ENCODE assay signal across 17 cellular contexts in the genomic region with DNA sequence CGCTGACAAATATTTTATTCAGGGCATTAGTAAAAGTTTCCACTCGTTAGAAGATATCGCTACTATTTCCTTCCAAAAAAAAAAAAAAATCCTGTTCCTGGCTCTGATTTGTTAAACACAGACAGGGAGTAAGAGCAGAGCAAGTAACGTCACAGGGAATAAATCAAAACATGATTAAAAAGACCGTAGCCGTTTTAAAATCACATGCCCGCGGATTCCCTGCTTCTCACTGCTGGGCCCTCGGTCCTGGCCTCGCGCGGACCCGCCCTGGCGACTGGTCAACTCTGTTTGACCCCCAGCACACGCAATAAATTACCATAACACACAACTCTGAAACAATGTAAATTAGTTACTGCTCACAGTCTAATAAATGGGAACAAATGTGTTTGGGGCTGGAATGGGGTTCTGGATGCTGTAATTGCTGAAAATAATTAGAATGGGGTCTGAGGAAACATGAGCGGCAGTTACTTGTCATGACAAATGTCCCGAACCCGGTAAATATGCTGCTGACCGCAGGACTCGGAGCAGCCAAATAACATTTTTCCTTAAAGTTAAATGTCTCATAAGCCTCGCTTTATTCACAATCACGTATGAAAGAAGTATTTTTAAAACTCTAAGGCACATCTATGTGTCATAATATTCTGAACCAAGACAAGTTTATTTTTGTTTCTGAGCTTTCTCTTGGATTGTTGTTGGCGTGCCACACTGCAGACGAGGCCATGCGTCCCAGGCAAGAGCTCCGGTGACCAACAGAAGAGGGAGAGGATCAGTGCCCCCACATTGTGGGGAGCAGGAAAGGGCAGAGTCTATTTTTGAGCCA. TPM values are rescaled to one million over a fixed set of nuclear protein-coding genes. Genes with fewer than 3 reads are reported as not detected.
DNase-seq lines count a peak whose midpoint lies in the region; ATAC-seq and TF ChIP-seq lines count a peak whose summit lies in the region.
"Had no signal": no experiment of that assay in that cellular context is flagged by ENCODE, and none has a peak within 500 bp of the region (broad histone marks: within the 10 kb centered on the region; RNA-seq: fewer than 3 reads in every experiment).

No MANE protein-coding gene starts in this region.

- H3K4me3 ChIP-seq in thyroid gland (replicated peaks in 1 of 3) (no peak overlapping the region), BE2C (ENCODE audit: low read depth, low read length) (no peak overlapping the region)
- H3K4me3 ChIP-seq: PC-9 had no signal

- peaks cover under 1% of the 10 kb centered on the region for H3K36me3 Mint-ChIP-seq in glutamatergic neuron (ENCODE audit: unreplicated experiment)
- H3K36me3 Mint-ChIP-seq in nephron (ENCODE audit: low read depth), result no peaks in the 10 kb centered on the region
- H3K36me3 Mint-ChIP-seq in activated T-helper 2 cell treated with anti-CD3 and anti-CD28 coated beads, Interferon-gamma antibody, Interleukin-2, Interleukin-4, amounts not matched to agents 10 μg/mL and 5 μg/mL and 100 μg/mL, durations not matched to agents 14 hours and 24 hours and 36 hours (ENCODE audit: low read depth), result no peaks in the 10 kb centered on the region
- H3K36me3 Mint-ChIP-seq: T-cell had no signal

- TF ChIP-seq CTCF in glutamatergic neuron (IDR thresholded peaks at IDR 0.05; ENCODE audit: partially characterized antibody, unreplicated experiment) (no peak), nephron (IDR thresholded peaks at IDR 0.05; ENCODE audit: unreplicated experiment in 3 of 3) (no peak), thyroid gland (IDR thresholded peaks at IDR 0.05) (no peak), BE2C (IDR thresholded peaks at IDR 0.05; ENCODE audit: low read depth, low read length) (no peak)

- no peak for TF ChIP-seq POLR2A in thyroid gland (IDR thresholded peaks at IDR 0.05)

- 67 to 69% methylated on average over 26 of the region's 26 CpGs for WGBS in thyroid gland, 2 donors

- H3K27ac Mint-ChIP-seq in glutamatergic neuron (ENCODE audit: unreplicated experiment) (peak overlapping the region; percentile 14), nephron (peak overlapping the region; percentile 68 to 81 (median 74))
- no peak overlapping the region for H3K27ac Mint-ChIP-seq in activated T-helper 2 cell treated with anti-CD3 and anti-CD28 coated beads, Interferon-gamma antibody, Interleukin-2, Interleukin-4, amounts not matched to agents 10 μg/mL and 5 μg/mL and 100 μg/mL, durations not matched to agents 14 hours and 24 hours and 36 hours
- H3K27ac Mint-ChIP-seq: T-cell had no signal

- H3K27me3 ChIP-seq in thyroid gland (no peaks in the 10 kb centered on the region), BE2C (no peaks in the 10 kb centered on the region)

- peak overlapping the region; percentile 78 for H3K4me3 Mint-ChIP-seq in glutamatergic neuron (ENCODE audit: unreplicated experiment)
- peak overlapping the region; percentile 49 to 65 (median 59) for H3K4me3 Mint-ChIP-seq in nephron
- no peak overlapping the region for H3K4me3 Mint-ChIP-seq in activated T-helper 2 cell treated with anti-CD3 and anti-CD28 coated beads, Interferon-gamma antibody, Interleukin-2, Interleukin-4, amounts not matched to agents 10 μg/mL and 5 μg/mL and 100 μg/mL, durations not matched to agents 14 hours and 24 hours and 36 hours (ENCODE audit: low read depth)
- H3K4me3 Mint-ChIP-seq: T-cell had no signal

- peak overlapping the region; percentile 50 to 83 (median 78) for H3K27ac ChIP-seq in thyroid gland
- H3K27ac ChIP-seq: C4-2B, PC-9 had no signal

- no peaks in the 10 kb centered on the region for H3K9me3 ChIP-seq in thyroid gland
- no peaks in the 10 kb centered on the region for H3K9me3 ChIP-seq in BE2C

- DNase-seq in SK-MEL-5 (ENCODE audit: low read depth, low spot score), result peak; percentile 41
- peak; percentile 8 for DNase-seq in glutamatergic neuron
- DNase-seq in thyroid gland, result no peak
- no peak for DNase-seq in activated T-helper 2 cell treated with anti-CD3 and anti-CD28 coated beads, Interferon-gamma antibody, Interleukin-2, Interleukin-4, amounts not matched to agents 10 μg/mL and 5 μg/mL and 100 μg/mL, durations not matched to agents 14 hours and 24 hours and 36 hours (ENCODE audit: low spot score)
- no peak for DNase-seq in HCEC 1CT
- DNase-seq in BE2C, result no peak
- DNase-seq: activated CD4-positive, CD25-positive, alpha-beta regulatory T cell; activated naive CD4-positive, alpha-beta T cell; effector memory CD4-positive, alpha-beta T cell; islet precursor cell; NCI-H187 treated with DMSO at 0.1 percent for 48 hours; PC-9; stimulated activated naive CD8-positive, alpha-beta T cell treated with anti-CD3 and anti-CD28 coated beads, Interleukin-15, Interleukin-2, amounts not matched to agents 100 U/mL and 50 U/mL, for 24 hours; T-cell had no signal

- in situ Hi-C loops in SK-MEL-5 (cut with HindIII; ENCODE audit: low pct_unique_long_range_greater_than_20kb, low sequenced_read_pairs), result no loop called here

- H3K27me3 Mint-ChIP-seq in glutamatergic neuron (ENCODE audit: unreplicated experiment) (peaks cover 22% of the 10 kb centered on the region), nephron (ENCODE audit: low read depth) (peaks cover 19% of the 10 kb centered on the region)
- peaks cover 10% of the 10 kb centered on the region for H3K27me3 Mint-ChIP-seq in activated T-helper 2 cell treated with anti-CD3 and anti-CD28 coated beads, Interferon-gamma antibody, Interleukin-2, Interleukin-4, amounts not matched to agents 10 μg/mL and 5 μg/mL and 100 μg/mL, durations not matched to agents 14 hours and 24 hours and 36 hours (ENCODE audit: low read depth)

- intact Hi-C loops in thyroid gland (cut with DNase I), result no loop called here
- intact Hi-C loops in activated T-helper 2 cell treated with anti-CD3 and anti-CD28 coated beads, Interferon-gamma antibody, Interleukin-2, Interleukin-4, amounts not matched to agents 10 μg/mL and 5 μg/mL and 100 μg/mL, durations not matched to agents 14 hours and 24 hours and 36 hours (cut with micrococcal nuclease), result no loop called here

- H3K9me3 Mint-ChIP-seq in glutamatergic neuron (ENCODE audit: unreplicated experiment) (peaks cover 29% of the 10 kb centered on the region), nephron (peaks cover 3% of the 10 kb centered on the region)
- no peaks in the 10 kb centered on the region for H3K9me3 Mint-ChIP-seq in activated T-helper 2 cell treated with anti-CD3 and anti-CD28 coated beads, Interferon-gamma antibody, Interleukin-2, Interleukin-4, amounts not matched to agents 10 μg/mL and 5 μg/mL and 100 μg/mL, durations not matched to agents 14 hours and 24 hours and 36 hours
- H3K9me3 Mint-ChIP-seq: T-cell had no signal

- H3K4me1 Mint-ChIP-seq in glutamatergic neuron (ENCODE audit: low read depth, unreplicated experiment) (peaks cover 68% of the 10 kb centered on the region), nephron (peaks cover 66% of the 10 kb centered on the region)
- H3K4me1 Mint-ChIP-seq in activated T-helper 2 cell treated with anti-CD3 and anti-CD28 coated beads, Interferon-gamma antibody, Interleukin-2, Interleukin-4, amounts not matched to agents 10 μg/mL and 5 μg/mL and 100 μg/mL, durations not matched to agents 14 hours and 24 hours and 36 hours (ENCODE audit: low read depth), result no peaks in the 10 kb centered on the region
- H3K4me1 Mint-ChIP-seq: T-cell had no signal

- no peak for ATAC-seq in HG03139 (IDR thresholded peaks at IDR 0.05; ENCODE audit: unreplicated experiment)
- ATAC-seq: stimulated activated naive CD8-positive, alpha-beta T cell treated with anti-CD3 and anti-CD28 coated beads, Interleukin-15, Interleukin-2, amounts not matched to agents 100 U/mL and 50 U/mL, for 24 hours; T-cell had no signal

- H3K36me3 ChIP-seq in thyroid gland, result no peaks in the 10 kb centered on the region
- peaks cover 9% of the 10 kb centered on the region for H3K36me3 ChIP-seq in BE2C

- peaks cover 5 to 24% of the 10 kb centered on the region in 2 donors for H3K4me1 ChIP-seq in thyroid gland
- H3K4me1 ChIP-seq in BE2C, result peaks cover 41% of the 10 kb centered on the region

RNA-seq across cellular contexts. Expression of a gene that starts 17.9 kb away (rescaled TPM):
- 23.6 TPM in 2 replicates for total RNA-seq in SK-MEL-5 (2014; rRNA removed; shearing (Covaris generic))
- polyA plus RNA-seq in SK-MEL-5 (2015; cell fraction: cytosol; rRNA removed), result 35.2 and 41.2 TPM in 2 replicates
- polyA plus RNA-seq in SK-MEL-5 (2015; cell fraction: nucleus; rRNA removed), result 49.9 and 54.8 TPM in 2 replicates
- total RNA-seq in glutamatergic neuron (ENCODE audit: unreplicated experiment) (544 TPM), thyroid gland (10 to 100 TPM in 1 of 4 donors, 1 to 10 TPM in 3; 6.8 to 12.5 (median 8.8) TPM)
- not detected in 2 replicates for total RNA-seq in activated T-helper 2 cell treated with anti-CD3 and anti-CD28 coated beads, Interferon-gamma antibody, Interleukin-2, Interleukin-4, amounts not matched to agents 10 μg/mL and 5 μg/mL and 100 μg/mL, durations not matched to agents 14 hours and 24 hours and 36 hours
- 16.9 TPM for polyA plus RNA-seq in BE2C (2012; ENCODE audit: insufficient read depth, insufficient read length, low read depth)
- total RNA-seq: PC-9, T-cell had no signal

Comparison
In these comparisons a context has a peak if more than half of its experiments do, and no peak if none do; other contexts are left out.
1. DNase-seq: peak in SK-MEL-5 (single experiment) and glutamatergic neuron (single experiment); none in thyroid gland (0 of 2), activated T-helper 2 cell treated with anti-CD3 and anti-CD28 coated beads, Interferon-gamma antibody, Interleukin-2, Interleukin-4, amounts not matched to agents 10 μg/mL and 5 μg/mL and 100 μg/mL, durations not matched to agents 14 hours and 24 hours and 36 hours (single experiment), HCEC 1CT (single experiment) and BE2C (single experiment).
2. RNA of a gene that starts 17.9 kb away (total RNA-seq): 544 TPM in glutamatergic neuron (single experiment); 23.6 TPM in SK-MEL-5, 6.8 to 12.5 TPM in thyroid gland and not detected in activated T-helper 2 cell treated with anti-CD3 and anti-CD28 coated beads, Interferon-gamma antibody, Interleukin-2, Interleukin-4, amounts not matched to agents 10 μg/mL and 5 μg/mL and 100 μg/mL, durations not matched to agents 14 hours and 24 hours and 36 hours; every median in the first group is over 10 times any median in the second.